Comparison of ENCODE assay signal across 1 cellular context in the genomic region with DNA sequence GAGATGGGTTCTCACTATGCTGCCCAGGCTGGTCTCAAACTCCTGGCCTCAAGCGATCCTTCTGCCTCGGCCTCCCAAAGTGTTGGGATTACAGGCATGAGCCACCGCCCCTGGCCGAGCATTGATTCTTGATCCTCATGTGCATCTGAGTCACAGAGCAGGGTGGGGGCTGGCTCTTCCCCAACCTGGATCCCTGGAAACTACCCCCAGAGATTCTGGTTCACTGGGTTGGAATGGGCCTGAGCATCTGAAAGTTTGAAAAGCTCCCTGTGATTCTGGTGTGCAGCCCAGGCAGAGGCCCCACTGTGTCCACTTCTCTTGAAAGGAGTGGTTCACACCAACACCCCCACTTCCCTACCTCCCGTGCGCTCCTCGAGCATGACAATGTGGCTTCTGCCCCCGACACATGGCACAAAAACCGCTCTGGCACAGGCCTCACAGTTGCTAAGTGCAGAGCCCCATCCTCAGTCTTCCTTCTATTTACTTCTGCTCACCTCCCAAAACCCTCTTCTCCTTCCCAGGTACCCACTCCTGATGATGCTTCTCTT.
TF ChIP-seq lines count a peak whose summit lies in the region.

No MANE protein-coding gene starts in this region.

TF ChIP-seq in IMR-90, 13 proteins besides CTCF, POLR2A, EP300 and RAD21:
- TF ChIP-seq FOS (IDR thresholded peaks at IDR 0.05; ENCODE audit: low read depth, low read length) (no peak), SMC3 (IDR thresholded peaks at IDR 0.05; ENCODE audit: low read depth, low read length) (no peak), NFE2L2 (IDR thresholded peaks at IDR 0.05; ENCODE audit: low read depth, low read length) (no peak), MXI1 (IDR thresholded peaks at IDR 0.05; ENCODE audit: borderline replicate concordance, low read depth, low read length) (no peak), BHLHE40 (IDR thresholded peaks at IDR 0.05; ENCODE audit: low read depth, low read length) (no peak), CEBPB (IDR thresholded peaks at IDR 0.05; ENCODE audit: low read depth, low read length) (no peak), MAZ (IDR thresholded peaks at IDR 0.05; ENCODE audit: borderline replicate concordance, low read depth, low read length) (no peak), CHD1 (IDR thresholded peaks at IDR 0.05; ENCODE audit: low read depth, low read length) (no peak), RCOR1 (IDR thresholded peaks at IDR 0.05; ENCODE audit: insufficient replicate concordance, low read length) (no peak)
- TF ChIP-seq, protein P1, sequence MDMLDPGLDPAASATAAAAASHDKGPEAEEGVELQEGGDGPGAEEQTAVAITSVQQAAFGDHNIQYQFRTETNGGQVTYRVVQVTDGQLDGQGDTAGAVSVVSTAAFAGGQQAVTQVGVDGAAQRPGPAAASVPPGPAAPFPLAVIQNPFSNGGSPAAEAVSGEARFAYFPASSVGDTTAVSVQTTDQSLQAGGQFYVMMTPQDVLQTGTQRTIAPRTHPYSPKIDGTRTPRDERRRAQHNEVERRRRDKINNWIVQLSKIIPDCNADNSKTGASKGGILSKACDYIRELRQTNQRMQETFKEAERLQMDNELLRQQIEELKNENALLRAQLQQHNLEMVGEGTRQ (IDR thresholded peaks at IDR 0.05; ENCODE audit: low read depth, low read length) = no peak
- TF ChIP-seq, protein P2, sequence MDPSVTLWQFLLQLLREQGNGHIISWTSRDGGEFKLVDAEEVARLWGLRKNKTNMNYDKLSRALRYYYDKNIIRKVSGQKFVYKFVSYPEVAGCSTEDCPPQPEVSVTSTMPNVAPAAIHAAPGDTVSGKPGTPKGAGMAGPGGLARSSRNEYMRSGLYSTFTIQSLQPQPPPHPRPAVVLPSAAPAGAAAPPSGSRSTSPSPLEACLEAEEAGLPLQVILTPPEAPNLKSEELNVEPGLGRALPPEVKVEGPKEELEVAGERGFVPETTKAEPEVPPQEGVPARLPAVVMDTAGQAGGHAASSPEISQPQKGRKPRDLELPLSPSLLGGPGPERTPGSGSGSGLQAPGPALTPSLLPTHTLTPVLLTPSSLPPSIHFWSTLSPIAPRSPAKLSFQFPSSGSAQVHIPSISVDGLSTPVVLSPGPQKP (IDR thresholded peaks at IDR 0.05; ENCODE audit: borderline replicate concordance, low read depth, low read length) = no peak
